Comparison of ENCODE assay signal across 1 cellular context in genomic region chr17:48629411-48629759, GRCh38.
TF ChIP-seq lines count a peak whose summit lies in the region.

No MANE protein-coding gene starts in this region.

TF ChIP-seq in HCT116, 20 proteins besides CTCF, POLR2A, EP300 and RAD21 (continued from another document):
- no peak for TF ChIP-seq REST (IDR thresholded peaks at IDR 0.05; ENCODE audit: low read depth)
- TF ChIP-seq SIN3A (IDR thresholded peaks at IDR 0.05; ENCODE audit: low read depth), result no peak
- TF ChIP-seq EGR1 (IDR thresholded peaks at IDR 0.05; ENCODE audit: low read depth), result no peak
